ENCODE assay signal across 20 cellular contexts in the genomic region with DNA sequence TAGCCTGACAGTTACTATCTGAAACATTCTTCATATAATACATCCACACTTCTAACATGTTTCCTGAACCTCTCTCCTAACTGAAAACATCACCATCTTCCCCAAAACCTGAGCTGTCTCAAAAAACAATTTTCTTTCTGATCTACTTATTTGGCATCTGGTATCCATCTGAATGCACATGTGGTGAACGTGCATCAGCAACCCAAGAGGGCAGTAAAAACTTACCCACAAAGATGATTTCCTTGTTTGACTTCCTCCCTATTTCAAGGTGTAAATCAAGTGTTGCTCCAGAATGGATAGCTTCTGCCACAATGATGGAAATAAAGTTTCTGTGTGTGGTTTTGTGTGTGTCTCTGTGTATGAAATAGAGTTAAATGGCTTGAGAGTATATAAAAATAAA.
A peak's percentile ranks its signal among the peaks of the same experiment; 100 is the strongest.
DNase-seq lines count a peak whose midpoint lies in the region; ATAC-seq and TF ChIP-seq lines count a peak whose summit lies in the region.
"Had no signal": no experiment of that assay in that cellular context is flagged by ENCODE, and none has a peak within 500 bp of the region (broad histone marks: within the 10 kb centered on the region; RNA-seq: fewer than 3 reads in every experiment).

No MANE protein-coding gene starts in this region.

- H2AFZ ChIP-seq in PC-9: no peak overlapping the region

- DNase-seq in A673 (ENCODE audit: low spot score) (peak; percentile 2), EL (peak; percentile 47), LHCN-M2 (ENCODE audit: low read depth) (peak; percentile 15), fibroblast of mammary gland (ENCODE audit: low read depth) (peak; percentile 40), prostate gland (ENCODE audit: low spot score) (no peak), PC-9 (no peak)
- DNase-seq: 8988T; C1 segment of cervical spinal cord; CD8-positive, alpha-beta memory T cell; DMS79; GOT3; MG63; NCI-H1048; NCI-H1436 treated with DMSO at 0.1 percent for 48 hours; NCI-H2029 treated with DMSO at 0.1 percent for 48 hours; NCI-H510A treated with DMSO at 0.1 percent for 48 hours; NCI-H774 had no signal

- no peaks in the 10 kb centered on the region for H3K9me2 ChIP-seq in PC-9 (ENCODE audit: insufficient read depth)

- TF ChIP-seq CTCF in A673 (conservative IDR thresholded peaks at IDR 0.05; ENCODE audit: low read depth, low read length) (no peak), fibroblast of mammary gland (conservative IDR thresholded peaks at IDR 0.05; ENCODE audit: control insufficient read depth, insufficient read depth, low read depth, low read length) (no peak), prostate gland (IDR thresholded peaks at IDR 0.05) (no peak), PC-9 (conservative IDR thresholded peaks at IDR 0.05) (no peak)

- TF ChIP-seq POLR2A in prostate gland (IDR thresholded peaks at IDR 0.05): no peak

- POLR2A ChIA-PET in A673 (lab: Charles Lee; ENCODE audit: low non-redundant PET) (no interaction called here), PC-9 (lab: Charles Lee; ENCODE audit: unreplicated experiment) (no interaction called here)

- H3K79me2 ChIP-seq in PC-9 (ENCODE audit: low read depth): no peaks in the 10 kb centered on the region

- H3K36me3 ChIP-seq in A673 (ENCODE audit: insufficient read depth, low read length, poor library complexity, severe bottlenecking) (no peaks in the 10 kb centered on the region), prostate gland (no peaks in the 10 kb centered on the region), PC-9 (ENCODE audit: low read depth) (no peaks in the 10 kb centered on the region)
- H3K36me3 ChIP-seq: MG63 had no signal

- no peaks in the 10 kb centered on the region for H3K4me1 ChIP-seq in A673 (ENCODE audit: insufficient read depth, low read length, poor library complexity, severe bottlenecking)
- no peaks in the 10 kb centered on the region for H3K4me1 ChIP-seq in prostate gland (replicated peaks)
- no peaks in the 10 kb centered on the region for H3K4me1 ChIP-seq in PC-9 (replicated peaks; ENCODE audit: insufficient read depth)

- ATAC-seq in GM18909 (IDR thresholded peaks at IDR 0.05; ENCODE audit: poor library complexity, unreplicated experiment): no peak
- no peak for ATAC-seq in HG03378 (IDR thresholded peaks at IDR 0.05; ENCODE audit: unreplicated experiment)

- H3K27me3 ChIP-seq in A673 (replicated peaks; ENCODE audit: insufficient read depth, low read depth, low read length, poor library complexity): peaks cover 5% of the 10 kb centered on the region
- H3K27me3 ChIP-seq in prostate gland (replicated peaks; ENCODE audit: insufficient read depth): no peaks in the 10 kb centered on the region
- H3K27me3 ChIP-seq in PC-9 (ENCODE audit: insufficient read depth, low read depth): no peaks in the 10 kb centered on the region
- H3K27me3 ChIP-seq: MG63 had no signal

- H3F3A ChIP-seq in PC-9 (ENCODE audit: insufficient read depth, low read depth): no peaks in the 10 kb centered on the region

- no peak overlapping the region for H3K4me3 ChIP-seq in A673 (ENCODE audit: low read depth, low read length, poor library complexity, severe bottlenecking)
- no peak overlapping the region for H3K4me3 ChIP-seq in fibroblast of mammary gland (ENCODE audit: control insufficient read depth, low read depth, low read length)
- no peak overlapping the region for H3K4me3 ChIP-seq in prostate gland
- no peak overlapping the region for H3K4me3 ChIP-seq in PC-9
- H3K4me3 ChIP-seq: MG63 had no signal

- intact Hi-C loops in A673 (cut with micrococcal nuclease; ENCODE audit: unreplicated experiment): no loop called here
- intact Hi-C loops in prostate gland (cut with DNase I): no loop called here
- intact Hi-C loops in PC-9 (cut with micrococcal nuclease; ENCODE audit: unreplicated experiment): no loop called here

- no peaks in the 10 kb centered on the region for H3K9me3 ChIP-seq in A673 (ENCODE audit: low read depth, low read length, poor library complexity, severe bottlenecking)
- H3K9me3 ChIP-seq in prostate gland: no peaks in the 10 kb centered on the region
- H3K9me3 ChIP-seq in PC-9 (ENCODE audit: insufficient read depth, low read depth): no peaks in the 10 kb centered on the region
- H3K9me3 ChIP-seq: MG63 had no signal

- WGBS in prostate gland: 44% methylated on average over 1 of the region's 1 CpG

- BruUV-seq in A673 (replicated peaks; lab: Mats Ljungman, UMichigan): no TSS peak
- no TSS peak for BruUV-seq in PC-9 (replicated peaks; lab: Mats Ljungman, UMichigan)

- no peak overlapping the region for H3K4me2 ChIP-seq in PC-9

- CTCF ChIA-PET in A673 (lab: Charles Lee): no interaction called here
- CTCF ChIA-PET in PC-9 (lab: Charles Lee): no interaction called here

- H4K20me1 ChIP-seq in PC-9 (ENCODE audit: insufficient read depth): no peaks in the 10 kb centered on the region

- no peak overlapping the region for H3K27ac ChIP-seq in A673 (ENCODE audit: low read depth, low read length, poor library complexity, severe bottlenecking)
- H3K27ac ChIP-seq in prostate gland: no peak overlapping the region
- no peak overlapping the region for H3K27ac ChIP-seq in PC-9
- H3K27ac ChIP-seq: RWPE1 had no signal

Comparison
In these comparisons a context has a peak if more than half of its experiments do, and no peak if none do; other contexts are left out.
1. DNase-seq: peak in A673 (single experiment), EL (single experiment), LHCN-M2 (single experiment) and fibroblast of mammary gland (single experiment); none in prostate gland (single experiment) and PC-9 (0 of 2).